In the genomic region with DNA sequence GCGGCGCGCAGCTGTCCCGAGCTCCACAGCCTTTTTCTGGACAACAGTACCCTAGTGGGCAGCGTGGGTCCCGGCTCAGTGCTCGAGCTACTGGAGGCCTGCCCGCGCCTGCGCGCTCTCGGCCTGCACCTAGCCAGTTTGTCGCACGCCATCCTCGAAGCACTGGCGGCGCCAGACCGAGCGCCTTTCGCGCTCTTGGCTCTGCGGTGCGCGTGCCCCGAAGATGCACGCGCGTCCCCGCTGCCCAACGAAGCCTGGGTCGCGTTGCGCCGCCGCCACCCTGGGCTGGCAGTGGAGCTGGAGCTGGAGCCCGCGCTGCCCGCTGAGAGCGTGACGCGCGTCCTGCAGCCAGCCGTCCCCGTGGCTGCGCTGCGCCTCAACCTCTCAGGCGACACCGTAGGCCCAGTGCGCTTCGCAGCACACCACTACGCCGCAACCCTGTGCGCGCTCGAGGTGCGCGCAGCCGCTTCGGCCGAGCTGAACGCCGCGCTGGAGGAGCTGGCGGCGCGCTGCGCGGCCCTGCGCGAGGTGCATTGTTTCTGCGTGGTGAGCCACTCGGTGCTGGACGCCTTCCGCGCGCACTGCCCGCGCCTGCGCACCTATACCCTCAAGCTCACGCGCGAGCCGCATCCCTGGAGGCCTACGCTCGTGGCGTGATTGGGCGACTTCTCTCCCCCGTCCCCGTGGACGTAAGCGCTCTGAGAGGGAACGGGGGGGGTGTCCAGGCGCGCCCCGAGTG, we compare ENCODE assay signal across 8 cellular contexts. TPM values are rescaled to one million over a fixed set of nuclear protein-coding genes. Genes with fewer than 3 reads are reported as not detected.
DNase-seq lines count a peak whose midpoint lies in the region; ATAC-seq and TF ChIP-seq lines count a peak whose summit lies in the region.

No MANE protein-coding gene starts in this region.

- peak overlapping the region; percentile 45; the same call in 1 of the 2 replicates for H3K4me3 Mint-ChIP-seq in HFFc6

- H3K27me3 ChIP-seq in dorsolateral prefrontal cortex, result peaks cover 0 to 11% (median 0%) of the 10 kb centered on the region in 45 donors
- peaks cover 76% of the 10 kb centered on the region for H3K27me3 ChIP-seq in thymus (ENCODE audit: control insufficient read depth, insufficient read depth)

- CTCF ChIA-PET in RWPE1 (lab: Yijun Ruan, JAX), result interaction anchor here (0.6 to 1.4 kb wide), 6 partner anchors 8 to 119 kb away, joined by 3 to 5 read pairs (median 3); no protein-coding TSS in a partner anchor

- no peaks in the 10 kb centered on the region for H3K9me3 Mint-ChIP-seq in HFFc6

- H3K27ac ChIP-seq in RWPE1 (peak overlapping the region; percentile 98), dorsolateral prefrontal cortex (peak overlapping the region; percentile 35 to 97 (median 90)), mesodermal cell (ENCODE audit: low read depth, low read length, severe bottlenecking) (no peak overlapping the region), thymus (ENCODE audit: low read depth) (no peak overlapping the region)

- 2% methylated on average over 65 to 86 of the region's 95 CpGs for WGBS in mesodermal cell (ENCODE audit: insufficient coverage in 2 of 2), 2 experiments
- 2% methylated on average over 95 of the region's 95 CpGs for WGBS in thymus

- peaks cover 7% of the 10 kb centered on the region for H3K4me1 Mint-ChIP-seq in HFFc6 (ENCODE audit: low read depth)

- no peak for TF ChIP-seq CTCF in HFFc6 (IDR thresholded peaks at IDR 0.05)
- no peak for TF ChIP-seq CTCF in RWPE1 (conservative IDR thresholded peaks at IDR 0.05; ENCODE audit: low read depth)
- peak in 13 of 56 donors; percentile 4 to 40 (median 12) for TF ChIP-seq CTCF in dorsolateral prefrontal cortex (IDR thresholded peaks at IDR 0.05 in 54 of 56, conservative IDR thresholded peaks at IDR 0.05 in 2 of 56; ENCODE audit: low read depth in 1 of 56, partially characterized antibody in 56 of 56)

- H3K9me3 ChIP-seq in mesodermal cell (ENCODE audit: control insufficient read depth, low read length), result no peaks in the 10 kb centered on the region
- H3K9me3 ChIP-seq in thymus (ENCODE audit: control insufficient read depth), result no peaks in the 10 kb centered on the region

- H3K36me3 ChIP-seq in mesodermal cell (ENCODE audit: control insufficient read depth, insufficient read depth, low read length), result no peaks in the 10 kb centered on the region
- H3K36me3 ChIP-seq in thymus (ENCODE audit: control insufficient read depth, insufficient read depth), result peaks cover 3% of the 10 kb centered on the region

- intact Hi-C loops in dorsolateral prefrontal cortex (cut with DNase I), result no loop called here

- peaks cover 25% of the 10 kb centered on the region for H3K4me1 ChIP-seq in mesodermal cell (ENCODE audit: control insufficient read depth, insufficient read depth, low read length, poor library complexity, severe bottlenecking)
- peaks cover 17% of the 10 kb centered on the region for H3K4me1 ChIP-seq in thymus (ENCODE audit: control insufficient read depth, insufficient read depth, low read length)

- no peaks in the 10 kb centered on the region for H3K36me3 Mint-ChIP-seq in HFFc6 (ENCODE audit: low read depth)

- H3K27ac Mint-ChIP-seq in HFFc6, result no peak overlapping the region

- no peak for ATAC-seq in GM21576 (IDR thresholded peaks at IDR 0.05; ENCODE audit: unreplicated experiment)

- H3K27me3 Mint-ChIP-seq in HFFc6 (ENCODE audit: insufficient read depth), result peaks cover 12% of the 10 kb centered on the region; the same call in 1 of the 2 replicates

- POLR2A ChIA-PET in RWPE1 (lab: Yijun Ruan, JAX; ENCODE audit: low non-redundant PET), result interaction anchor here (1.2 kb wide), 1 partner anchor 12 kb away, joined by 6 read pairs; no protein-coding TSS in a partner anchor

- H3K4me3 ChIP-seq in dorsolateral prefrontal cortex (peak overlapping the region; percentile 43 to 80 (median 66)), mesodermal cell (ENCODE audit: extremely low read depth, insufficient read depth, low read length, poor library complexity, severe bottlenecking) (peak overlapping the region; percentile 25), thymus (ENCODE audit: low read length) (peak overlapping the region; percentile 10)

- DNase-seq in HFFc6, result no peak
- no peak for DNase-seq in RWPE1 (ENCODE audit: low spot score)
- DNase-seq in dorsolateral prefrontal cortex, result peak; percentile 71 to 94 (median 88)
- DNase-seq in activated CD4-positive, CD25-positive, alpha-beta regulatory T cell (lab: John Stamatoyannopoulos, UW), result no peak
- no peak for DNase-seq in activated gamma-delta T cell (lab: John Stamatoyannopoulos, UW)

RNA-seq across cellular contexts. Expression of a gene that starts 1.2 kb away (rescaled TPM):
- total RNA-seq in HFFc6 (2021; fragmentation: NEBNext Ultra II Directional; extraction: Animal tissue kit (Norgen Biotek cat#: 25700)), result 1 to 10 TPM; 3.3 to 5.5 (median 4.6) TPM
- total RNA-seq in dorsolateral prefrontal cortex, result 100 to 1,000 TPM in 95 of 120 experiments, 10 to 100 TPM in 25; 73.3 to 206 (median 120) TPM
- polyA plus RNA-seq in mesodermal cell (2013, experiment 1 of 2), result 1.8 TPM
- polyA plus RNA-seq in mesodermal cell (2013, experiment 2 of 2), result 2.3 TPM
- 50.8 TPM for polyA plus RNA-seq in thymus

RNA-seq across cellular contexts. Expression of a gene that starts 3.6 kb away (rescaled TPM):
- total RNA-seq in HFFc6 (2021; fragmentation: NEBNext Ultra II Directional; extraction: Animal tissue kit (Norgen Biotek cat#: 25700)), result 10 to 100 TPM in 1 of 6 experiments, 1 to 10 TPM in 5; 7.2 to 10.8 (median 7.8) TPM
- 10 to 100 TPM in 61 of 120 experiments, 1 to 10 TPM in 59; 3.8 to 25.4 (median 10.2) TPM for total RNA-seq in dorsolateral prefrontal cortex
- polyA plus RNA-seq in mesodermal cell (2013, experiment 1 of 2), result 3.8 TPM
- polyA plus RNA-seq in mesodermal cell (2013, experiment 2 of 2), result 4.7 TPM
- polyA plus RNA-seq in thymus, result 12.0 TPM

RNA-seq across cellular contexts. Expression of a gene that starts 3.6 kb away (rescaled TPM):
- total RNA-seq in HFFc6 (2021; fragmentation: NEBNext Ultra II Directional; extraction: Animal tissue kit (Norgen Biotek cat#: 25700)), result 10 to 100 TPM; 12.8 to 16.8 (median 15.8) TPM
- 10 to 100 TPM in 84 of 120 experiments, 1 to 10 TPM in 36; 5.6 to 19.5 (median 11.5) TPM for total RNA-seq in dorsolateral prefrontal cortex
- polyA plus RNA-seq in mesodermal cell (2013, experiment 1 of 2), result 5.1 TPM
- 4.7 TPM for polyA plus RNA-seq in mesodermal cell (2013, experiment 2 of 2)
- 33.9 TPM for polyA plus RNA-seq in thymus

RNA-seq across cellular contexts. Expression of a gene that starts 7.0 kb away (rescaled TPM):
- total RNA-seq in HFFc6 (2021; fragmentation: NEBNext Ultra II Directional; extraction: Animal tissue kit (Norgen Biotek cat#: 25700)), result 10 to 100 TPM; 16.1 to 20.1 (median 17.7) TPM
- 10 to 100 TPM; 23.0 to 67.7 (median 36.8) TPM for total RNA-seq in dorsolateral prefrontal cortex
- 11.0 TPM for polyA plus RNA-seq in mesodermal cell (2013, experiment 1 of 2)
- 11.2 TPM for polyA plus RNA-seq in mesodermal cell (2013, experiment 2 of 2)
- 28.2 TPM for polyA plus RNA-seq in thymus

RNA-seq across cellular contexts. Expression of a gene that starts 12.5 kb away (rescaled TPM):
- total RNA-seq in HFFc6 (2021; fragmentation: NEBNext Ultra II Directional; extraction: Animal tissue kit (Norgen Biotek cat#: 25700)), result 10 to 100 TPM; 45.7 to 55.1 (median 50.1) TPM
- 10 to 100 TPM in 75 of 120 experiments, 1 to 10 TPM in 45; 4.8 to 23.7 (median 10.6) TPM for total RNA-seq in dorsolateral prefrontal cortex
- 10.1 TPM for polyA plus RNA-seq in mesodermal cell (2013, experiment 1 of 2)
- polyA plus RNA-seq in mesodermal cell (2013, experiment 2 of 2), result 9.8 TPM
- polyA plus RNA-seq in thymus, result 3.2 TPM

Comparison
In these comparisons a context has a peak if more than half of its experiments do, and no peak if none do; other contexts are left out.
1. DNase-seq: peak in dorsolateral prefrontal cortex (10 of 10); none in HFFc6 (single experiment), RWPE1 (single experiment), activated CD4-positive, CD25-positive, alpha-beta regulatory T cell (0 of 4) and activated gamma-delta T cell (single experiment).
2. H3K27ac ChIP-seq: peak in RWPE1 (single experiment) and dorsolateral prefrontal cortex (59 of 59); none in mesodermal cell (single experiment) and thymus (single experiment).
3. H3K4me3 ChIP-seq: peak in every context shown above with its lines; median percentile 66 in dorsolateral prefrontal cortex; 25 in mesodermal cell; 10 in thymus.
4. RNA of a gene that starts 1.2 kb away (total RNA-seq): 73.3 to 206 TPM in dorsolateral prefrontal cortex; 3.3 to 5.5 TPM in HFFc6; every median in the first group is over 10 times any median in the second.